Comparison of ENCODE assay signal across 14 cellular contexts in the genomic region with DNA sequence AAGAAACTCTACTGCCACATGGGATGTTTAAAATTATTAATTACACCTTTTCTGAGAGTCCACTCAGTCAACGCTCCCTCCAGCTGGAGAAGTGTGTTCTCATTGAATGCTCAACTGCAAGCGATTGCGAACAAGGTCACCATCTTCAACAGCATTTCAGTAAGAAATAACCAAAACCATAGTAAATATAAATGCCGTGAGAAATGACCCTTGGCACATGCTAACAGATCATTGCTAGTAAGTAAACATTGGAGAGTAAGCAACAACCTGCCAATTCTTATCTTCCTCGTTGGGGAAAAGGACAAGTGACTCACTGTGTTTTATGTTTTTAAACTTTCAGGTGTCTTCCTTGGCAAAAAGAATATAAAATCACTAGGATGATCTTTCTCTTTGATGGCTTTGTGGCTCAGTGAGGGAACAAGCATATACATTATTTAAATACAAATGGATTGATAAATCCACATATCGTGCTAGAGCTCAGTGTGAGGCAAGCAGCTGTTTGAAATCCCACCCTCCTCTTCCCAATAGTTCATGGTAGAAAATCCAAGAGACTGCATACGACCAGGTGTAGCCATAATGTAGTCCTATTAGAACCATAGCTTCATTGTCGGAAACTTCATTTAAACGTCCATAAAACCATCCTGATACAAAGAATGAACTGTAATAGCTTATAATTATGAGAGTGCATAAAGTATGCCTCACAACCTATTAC.
"Had no signal": no experiment of that assay in that cellular context is flagged by ENCODE, and none has a peak within 500 bp of the region (broad histone marks: within the 10 kb centered on the region; RNA-seq: fewer than 3 reads in every experiment).

No MANE protein-coding gene starts in this region.

- H3K4me1 ChIP-seq: psoas muscle, stomach had no signal

- H3K27ac ChIP-seq: psoas muscle, stomach, VCaP had no signal

- H3K4me3 ChIP-seq: psoas muscle, stomach had no signal

- H3K9me3 ChIP-seq: psoas muscle, stomach had no signal

- ATAC-seq: naive thymus-derived CD8-positive, alpha-beta T cell; psoas muscle had no signal

- DNase-seq: activated CD4-positive, alpha-beta memory T cell treated with anti-CD3 and anti-CD28 coated beads for 36 hours; activated gamma-delta T cell; activated naive CD8-positive, alpha-beta T cell treated with anti-CD3 and anti-CD28 coated beads for 36 hours; activated T-cell treated with anti-CD3 and anti-CD28 coated beads, Interleukin-2, amount 50 U/mL, for 48 hours; cerebellar nuclear complex; endodermal cell; erythroblast; hypothalamus; naive thymus-derived CD8-positive, alpha-beta T cell; psoas muscle; stimulated activated CD4-positive, alpha-beta T cell treated with anti-CD3 and anti-CD28 coated beads, Interleukin-4, amount 100 ng/mL, for 4 hours; stomach; T1000 had no signal

- H3K36me3 ChIP-seq: stomach had no signal

- H3K36me3 Mint-ChIP-seq: activated CD4-positive, alpha-beta memory T cell treated with anti-CD3 and anti-CD28 coated beads for 36 hours; activated naive CD8-positive, alpha-beta T cell treated with anti-CD3 and anti-CD28 coated beads for 36 hours; naive thymus-derived CD8-positive, alpha-beta T cell had no signal

- H3K4me1 Mint-ChIP-seq: activated naive CD8-positive, alpha-beta T cell treated with anti-CD3 and anti-CD28 coated beads for 36 hours; naive thymus-derived CD8-positive, alpha-beta T cell had no signal

- H3K27ac Mint-ChIP-seq: activated CD4-positive, alpha-beta memory T cell treated with anti-CD3 and anti-CD28 coated beads for 36 hours; activated naive CD8-positive, alpha-beta T cell treated with anti-CD3 and anti-CD28 coated beads for 36 hours; endodermal cell; naive thymus-derived CD8-positive, alpha-beta T cell had no signal

- H3K4me3 Mint-ChIP-seq: activated CD4-positive, alpha-beta memory T cell treated with anti-CD3 and anti-CD28 coated beads for 36 hours; activated naive CD8-positive, alpha-beta T cell treated with anti-CD3 and anti-CD28 coated beads for 36 hours; endodermal cell; naive thymus-derived CD8-positive, alpha-beta T cell had no signal

- H3K9me3 Mint-ChIP-seq: activated CD4-positive, alpha-beta memory T cell treated with anti-CD3 and anti-CD28 coated beads for 36 hours; activated naive CD8-positive, alpha-beta T cell treated with anti-CD3 and anti-CD28 coated beads for 36 hours; endodermal cell had no signal

- H3K27me3 Mint-ChIP-seq: activated CD4-positive, alpha-beta memory T cell treated with anti-CD3 and anti-CD28 coated beads for 36 hours had no signal

- H3K27me3 ChIP-seq: stomach had no signal
